In the genomic region with DNA sequence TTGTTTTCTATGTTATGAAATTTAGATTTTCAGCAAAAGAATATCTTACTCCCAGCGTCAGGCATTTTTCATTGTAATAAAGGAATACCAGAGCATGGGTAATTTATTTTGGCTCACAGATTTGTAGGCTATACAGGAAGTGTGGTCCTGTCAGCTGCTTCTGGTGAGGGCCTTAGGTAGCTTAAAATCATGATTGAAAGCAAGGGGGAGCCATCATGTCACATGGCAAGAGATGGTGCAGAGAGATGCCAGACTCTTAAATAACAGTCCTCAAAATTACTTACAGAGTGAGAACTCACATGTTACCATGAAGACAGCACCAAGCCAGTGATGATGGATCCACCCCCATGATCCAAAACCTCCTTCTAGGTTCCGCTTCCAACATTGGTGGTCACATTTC, we compare ENCODE assay signal across 1 cellular context.
TF ChIP-seq lines count a peak whose summit lies in the region.

No MANE protein-coding gene starts in this region.

TF ChIP-seq in GM23338, 12 proteins besides CTCF, POLR2A, EP300 and RAD21 (continued from another document):
- TF ChIP-seq, protein P1, sequence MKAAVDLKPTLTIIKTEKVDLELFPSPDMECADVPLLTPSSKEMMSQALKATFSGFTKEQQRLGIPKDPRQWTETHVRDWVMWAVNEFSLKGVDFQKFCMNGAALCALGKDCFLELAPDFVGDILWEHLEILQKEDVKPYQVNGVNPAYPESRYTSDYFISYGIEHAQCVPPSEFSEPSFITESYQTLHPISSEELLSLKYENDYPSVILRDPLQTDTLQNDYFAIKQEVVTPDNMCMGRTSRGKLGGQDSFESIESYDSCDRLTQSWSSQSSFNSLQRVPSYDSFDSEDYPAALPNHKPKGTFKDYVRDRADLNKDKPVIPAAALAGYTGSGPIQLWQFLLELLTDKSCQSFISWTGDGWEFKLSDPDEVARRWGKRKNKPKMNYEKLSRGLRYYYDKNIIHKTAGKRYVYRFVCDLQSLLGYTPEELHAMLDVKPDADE (IDR thresholded peaks at IDR 0.05): no peak
- TF ChIP-seq, protein P2, sequence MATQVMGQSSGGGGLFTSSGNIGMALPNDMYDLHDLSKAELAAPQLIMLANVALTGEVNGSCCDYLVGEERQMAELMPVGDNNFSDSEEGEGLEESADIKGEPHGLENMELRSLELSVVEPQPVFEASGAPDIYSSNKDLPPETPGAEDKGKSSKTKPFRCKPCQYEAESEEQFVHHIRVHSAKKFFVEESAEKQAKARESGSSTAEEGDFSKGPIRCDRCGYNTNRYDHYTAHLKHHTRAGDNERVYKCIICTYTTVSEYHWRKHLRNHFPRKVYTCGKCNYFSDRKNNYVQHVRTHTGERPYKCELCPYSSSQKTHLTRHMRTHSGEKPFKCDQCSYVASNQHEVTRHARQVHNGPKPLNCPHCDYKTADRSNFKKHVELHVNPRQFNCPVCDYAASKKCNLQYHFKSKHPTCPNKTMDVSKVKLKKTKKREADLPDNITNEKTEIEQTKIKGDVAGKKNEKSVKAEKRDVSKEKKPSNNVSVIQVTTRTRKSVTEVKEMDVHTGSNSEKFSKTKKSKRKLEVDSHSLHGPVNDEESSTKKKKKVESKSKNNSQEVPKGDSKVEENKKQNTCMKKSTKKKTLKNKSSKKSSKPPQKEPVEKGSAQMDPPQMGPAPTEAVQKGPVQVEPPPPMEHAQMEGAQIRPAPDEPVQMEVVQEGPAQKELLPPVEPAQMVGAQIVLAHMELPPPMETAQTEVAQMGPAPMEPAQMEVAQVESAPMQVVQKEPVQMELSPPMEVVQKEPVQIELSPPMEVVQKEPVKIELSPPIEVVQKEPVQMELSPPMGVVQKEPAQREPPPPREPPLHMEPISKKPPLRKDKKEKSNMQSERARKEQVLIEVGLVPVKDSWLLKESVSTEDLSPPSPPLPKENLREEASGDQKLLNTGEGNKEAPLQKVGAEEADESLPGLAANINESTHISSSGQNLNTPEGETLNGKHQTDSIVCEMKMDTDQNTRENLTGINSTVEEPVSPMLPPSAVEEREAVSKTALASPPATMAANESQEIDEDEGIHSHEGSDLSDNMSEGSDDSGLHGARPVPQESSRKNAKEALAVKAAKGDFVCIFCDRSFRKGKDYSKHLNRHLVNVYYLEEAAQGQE (IDR thresholded peaks at IDR 0.05; ENCODE audit: unreplicated experiment): no peak
- TF ChIP-seq NANOG (IDR thresholded peaks at IDR 0.05; ENCODE audit: borderline replicate concordance): no peak
- no peak for TF ChIP-seq JUNB (IDR thresholded peaks at IDR 0.05; ENCODE audit: unreplicated experiment)
